8 cellular contexts compared by ENCODE assay signal in the genomic region with DNA sequence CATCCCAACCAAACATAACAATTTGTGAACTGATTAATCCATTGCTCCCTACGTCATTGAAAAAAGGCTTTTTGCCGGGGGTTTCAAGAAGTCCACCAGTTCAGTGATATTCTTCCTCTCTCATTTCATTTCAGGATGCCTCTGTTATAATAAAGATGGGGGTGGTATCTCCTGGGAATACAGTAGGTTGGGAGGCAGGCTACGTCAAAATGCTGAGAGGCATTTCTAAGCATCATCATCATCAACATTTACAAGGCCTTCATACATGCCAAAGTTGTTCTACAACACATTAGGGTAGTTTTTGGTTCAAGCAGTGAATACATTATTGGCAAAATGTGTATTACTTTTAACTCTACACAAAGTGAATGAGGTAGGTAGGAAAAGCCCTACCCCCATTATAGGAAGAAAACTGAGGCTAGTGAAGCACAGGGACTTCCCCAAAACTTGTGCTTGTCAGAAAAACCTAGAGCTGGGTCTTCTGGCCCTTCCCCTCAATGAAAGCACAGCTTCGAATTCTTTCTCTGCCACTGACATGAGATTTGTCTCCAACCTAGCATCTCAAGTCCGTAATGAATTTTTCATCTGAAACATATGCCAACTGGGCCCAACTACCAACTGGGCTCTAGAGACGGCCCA. TPM values are rescaled to one million over a fixed set of nuclear protein-coding genes. Genes with fewer than 3 reads are reported as not detected.
DNase-seq lines count a peak whose midpoint lies in the region; ATAC-seq and TF ChIP-seq lines count a peak whose summit lies in the region.

No MANE protein-coding gene starts in this region.

- H3K9me3 Mint-ChIP-seq in activated naive CD8-positive, alpha-beta T cell treated with anti-CD3 and anti-CD28 coated beads, Interleukin-2, amount 50 U/mL, for 24 hours: no peaks in the 10 kb centered on the region

- no peak for ATAC-seq in Right ventricle myocardium inferior
- ATAC-seq in HG03175 (IDR thresholded peaks at IDR 0.05; ENCODE audit: unreplicated experiment): peak; percentile 2
- no peak for ATAC-seq in activated naive CD8-positive, alpha-beta T cell treated with anti-CD3 and anti-CD28 coated beads, Interleukin-2, amount 50 U/mL, for 24 hours
- no peak for ATAC-seq in lower lobe of right lung
- no peak for ATAC-seq in aorta (ENCODE audit: low FRiP score)
- ATAC-seq in GM19452 (IDR thresholded peaks at IDR 0.05; ENCODE audit: unreplicated experiment): no peak

- H3K4me1 ChIP-seq in left ventricle myocardium inferior: peaks cover 34% of the 10 kb centered on the region
- peaks cover 29% of the 10 kb centered on the region for H3K4me1 ChIP-seq in lower lobe of right lung
- no peaks in the 10 kb centered on the region for H3K4me1 ChIP-seq in aorta (ENCODE audit: control insufficient read depth in 1 of 2, insufficient read depth in 2 of 2, low read length in 2 of 2)

- WGBS in aorta, 2 donors: 30 to 34% methylated on average over 6 of the region's 6 CpGs

- H3K27me3 Mint-ChIP-seq in activated naive CD8-positive, alpha-beta T cell treated with anti-CD3 and anti-CD28 coated beads, Interleukin-2, amount 50 U/mL, for 24 hours: peaks cover 32% of the 10 kb centered on the region

- intact Hi-C loops in left ventricle myocardium inferior (cut with micrococcal nuclease): no loop called here
- intact Hi-C loops in Right ventricle myocardium inferior (cut with DNase I): loop anchor here (5.0 kb wide), 2 partner anchors 360 to 595 kb away; no protein-coding TSS in a partner anchor
- intact Hi-C loops in lower lobe of right lung (cut with DNase I): no loop called here
- intact Hi-C loops in aorta (cut with DNase I): no loop called here

- peak overlapping the region; percentile 93 for H3K4me3 Mint-ChIP-seq in activated naive CD8-positive, alpha-beta T cell treated with anti-CD3 and anti-CD28 coated beads, Interleukin-2, amount 50 U/mL, for 24 hours

- H3K36me3 ChIP-seq in left ventricle myocardium inferior: peaks cover 4% of the 10 kb centered on the region
- peaks cover 5% of the 10 kb centered on the region for H3K36me3 ChIP-seq in lower lobe of right lung
- no peaks in the 10 kb centered on the region for H3K36me3 ChIP-seq in aorta (ENCODE audit: control insufficient read depth in 1 of 2, insufficient read depth in 2 of 2, low read length in 1 of 2)

- peaks cover 5% of the 10 kb centered on the region for H3K36me3 Mint-ChIP-seq in activated naive CD8-positive, alpha-beta T cell treated with anti-CD3 and anti-CD28 coated beads, Interleukin-2, amount 50 U/mL, for 24 hours (ENCODE audit: low read depth)

- peak overlapping the region; percentile 95 for H3K27ac ChIP-seq in left ventricle myocardium inferior (replicated peaks)
- H3K27ac ChIP-seq in lower lobe of right lung: peak overlapping the region; percentile 99
- H3K27ac ChIP-seq in aorta (ENCODE audit: low read depth in 1 of 2, low read length in 2 of 2): peak overlapping the region; percentile 71 to 94

- H3K27me3 ChIP-seq in left ventricle myocardium inferior (ENCODE audit: low read depth) (peaks cover 18% of the 10 kb centered on the region), lower lobe of right lung (ENCODE audit: low read depth) (peaks cover 26% of the 10 kb centered on the region), aorta (ENCODE audit: control insufficient read depth in 1 of 2, insufficient read depth in 2 of 2, low read length in 1 of 2) (no peaks in the 10 kb centered on the region)

- TF ChIP-seq CTCF in left ventricle myocardium inferior (IDR thresholded peaks at IDR 0.05; ENCODE audit: borderline replicate concordance): no peak
- TF ChIP-seq CTCF in lower lobe of right lung (IDR thresholded peaks at IDR 0.05): no peak

- peak overlapping the region; percentile 98 for H3K27ac Mint-ChIP-seq in activated naive CD8-positive, alpha-beta T cell treated with anti-CD3 and anti-CD28 coated beads, Interleukin-2, amount 50 U/mL, for 24 hours

- H3K4me3 ChIP-seq in left ventricle myocardium inferior (peak overlapping the region; percentile 86), lower lobe of right lung (peak overlapping the region; percentile 93), aorta (ENCODE audit: low read length in 2 of 2) (peak overlapping the region; percentile 58 to 74)

- DNase-seq in left ventricle myocardium inferior (no peak), Right ventricle myocardium inferior (ENCODE audit: missing footprints) (no peak), lower lobe of right lung (no peak), aorta (no peak), HCEC 1CT (no peak)
- DNase-seq in activated naive CD8-positive, alpha-beta T cell treated with anti-CD3 and anti-CD28 coated beads, Interleukin-2, amount 50 U/mL, for 24 hours: no peak

- H3K4me1 Mint-ChIP-seq in activated naive CD8-positive, alpha-beta T cell treated with anti-CD3 and anti-CD28 coated beads, Interleukin-2, amount 50 U/mL, for 24 hours: peaks cover 31% of the 10 kb centered on the region

- H3K9me3 ChIP-seq in left ventricle myocardium inferior (replicated peaks): no peaks in the 10 kb centered on the region
- no peaks in the 10 kb centered on the region for H3K9me3 ChIP-seq in lower lobe of right lung
- H3K9me3 ChIP-seq in aorta (ENCODE audit: control insufficient read depth, low read length): no peaks in the 10 kb centered on the region

RNA-seq across cellular contexts. Expression of gene OSR1, which starts 11.3 kb away (rescaled TPM):
- 2.7 TPM for total RNA-seq in left ventricle myocardium inferior
- total RNA-seq in Right ventricle myocardium inferior: 6.3 TPM
- 15.5 TPM for total RNA-seq in lower lobe of right lung
- 10 to 100 TPM; 48.6 to 79.1 TPM for total RNA-seq in aorta
- polyA plus RNA-seq in aorta: 10 to 100 TPM; 13.1 to 55.1 TPM
